In the genomic region with DNA sequence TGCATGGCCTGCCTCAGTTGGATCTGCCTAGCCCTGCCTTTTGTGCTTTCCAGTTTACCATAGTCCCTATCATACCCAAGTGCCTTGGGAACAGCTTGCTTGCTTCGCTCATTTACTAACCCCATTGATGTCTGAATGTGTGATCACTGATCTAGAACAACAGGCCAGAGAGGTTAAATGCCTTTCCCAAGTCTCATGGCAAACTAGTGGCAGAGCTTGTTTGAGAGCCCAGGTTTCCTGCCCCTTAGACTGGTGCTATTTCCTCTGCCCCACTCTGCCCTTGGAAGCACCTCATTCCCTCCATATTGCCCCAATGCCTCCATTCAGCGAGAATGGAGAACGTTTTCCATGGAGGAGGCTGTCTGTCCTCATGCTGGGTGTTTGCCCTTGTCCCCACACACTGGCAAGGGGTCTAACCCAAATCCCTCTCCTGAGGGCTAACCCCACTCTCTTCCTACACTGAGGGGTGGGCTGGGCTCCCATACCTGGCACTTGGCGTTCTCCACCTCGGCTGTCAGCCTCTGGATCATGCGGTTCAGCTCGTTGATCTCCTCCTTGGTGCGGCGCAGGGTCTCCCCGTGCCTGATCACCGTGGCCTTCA, we compare ENCODE assay signal across 35 cellular contexts. TPM values are rescaled to one million over a fixed set of nuclear protein-coding genes. Genes with fewer than 3 reads are reported as not detected.
DNase-seq lines count a peak whose midpoint lies in the region; ATAC-seq, FAIRE-seq and TF ChIP-seq lines count a peak whose summit lies in the region.
"Had no signal": no experiment of that assay in that cellular context is flagged by ENCODE, and none has a peak within 500 bp of the region (broad histone marks: within the 10 kb centered on the region; RNA-seq: fewer than 3 reads in every experiment).

No MANE protein-coding gene starts in this region.

- DNase-seq in T-helper 1 cell (no peak), A549 (ENCODE audit: low read depth in 1 of 2, low spot score in 1 of 2) (peak; percentile 43 to 79), RWPE1 (ENCODE audit: low spot score) (no peak), kidney tubule cell (ENCODE audit: low spot score) (peak; percentile 91), tibial nerve (ENCODE audit: low spot score in 2 of 2) (no peak)
- no peak for DNase-seq in effector memory CD8-positive, alpha-beta T cell
- DNase-seq: activated CD4-positive, CD25-positive, alpha-beta regulatory T cell treated with anti-CD3 and anti-CD28 coated beads, Interleukin-2, amount 50 U/mL, for 72 hours; activated naive CD4-positive, alpha-beta T cell treated with Interleukin-2 at 50 U/mL for 16 hours; activated T-cell treated with anti-CD3 and anti-CD28 coated beads, Interleukin-2, amount 50 U/mL, for 4 hours; amniotic stem cell; cerebellar nuclear complex; dermis blood vessel endothelial cell; esophagus squamous epithelium; foreskin keratinocyte; heart left ventricle; islet precursor cell; mucosa of descending colon; MV-4-11; natural killer cell; NCI-H146; NCI-H345; stimulated activated naive CD4-positive, alpha-beta T cell; T-helper 17 cell had no signal

- no peak overlapping the region for H3K4me3 ChIP-seq in A549
- no peak overlapping the region for H3K4me3 ChIP-seq in tibial nerve
- H3K4me3 ChIP-seq: esophagus squamous epithelium, heart left ventricle, lung, mucosa of descending colon, SK-N-MC, skin epidermis had no signal

- TF ChIP-seq EP300 in A549 (IDR thresholded peaks at IDR 0.05) (no peak), tibial nerve (IDR thresholded peaks at IDR 0.05) (no peak)

- H3K9me3 Mint-ChIP-seq in T-helper 1 cell treated with Interleukin-12 subunit alpha and Interleukin-12 subunit beta and Interleukin-4 antibody, amounts not matched to agents 30 μg/mL and 1 μg/mL, for 36 hours = no peaks in the 10 kb centered on the region
- H3K9me3 Mint-ChIP-seq in effector memory CD8-positive, alpha-beta T cell = no peaks in the 10 kb centered on the region
- H3K9me3 Mint-ChIP-seq: activated T-cell treated with anti-CD3 and anti-CD28 coated beads, Interleukin-2, amount 50 U/mL, for 4 hours; natural killer cell had no signal

- no peak for TF ChIP-seq RAD21 in A549 (conservative IDR thresholded peaks at IDR 0.05 in 1 of 2, IDR thresholded peaks at IDR 0.05 in 1 of 2)

- peaks cover 44% of the 10 kb centered on the region for H3K4me1 Mint-ChIP-seq in T-helper 1 cell treated with Interleukin-12 subunit alpha and Interleukin-12 subunit beta and Interleukin-4 antibody, amounts not matched to agents 30 μg/mL and 1 μg/mL, for 36 hours (ENCODE audit: low read depth)
- peaks cover 3 to 8% of the 10 kb centered on the region in 2 donors for H3K4me1 Mint-ChIP-seq in effector memory CD8-positive, alpha-beta T cell (ENCODE audit: low read depth in 2 of 2)

- ATAC-seq in A549 = peak in 1 of 2 experiments; percentile 0; a peak in 3 of 6 replicates
- no peak for ATAC-seq in effector memory CD8-positive, alpha-beta T cell (replicated peaks)
- no peak for ATAC-seq in HG02588 (IDR thresholded peaks at IDR 0.05; ENCODE audit: unreplicated experiment)
- ATAC-seq: activated T-cell treated with anti-CD3 and anti-CD28 coated beads, Interleukin-2, amount 50 U/mL, for 4 hours; foreskin keratinocyte; heart left ventricle; mucosa of descending colon; natural killer cell; T-helper 17 cell had no signal

- TF ChIP-seq CTCF in A549 (IDR thresholded peaks at IDR 0.05) (no peak), RWPE1 (conservative IDR thresholded peaks at IDR 0.05; ENCODE audit: low read depth) (no peak), tibial nerve (IDR thresholded peaks at IDR 0.05) (no peak)

- H3K4me3 Mint-ChIP-seq in T-helper 1 cell treated with Interleukin-12 subunit alpha and Interleukin-12 subunit beta and Interleukin-4 antibody, amounts not matched to agents 30 μg/mL and 1 μg/mL, for 36 hours = peak overlapping the region; percentile 13
- H3K4me3 Mint-ChIP-seq in effector memory CD8-positive, alpha-beta T cell = no peak overlapping the region
- H3K4me3 Mint-ChIP-seq: activated T-cell treated with anti-CD3 and anti-CD28 coated beads, Interleukin-2, amount 50 U/mL, for 4 hours; brain; natural killer cell; T-helper 17 cell had no signal

- peaks cover 83% of the 10 kb centered on the region for H3K4me1 ChIP-seq in A549
- peaks cover 0 to 7% (median 0%) of the 10 kb centered on the region in 4 donors for H3K4me1 ChIP-seq in tibial nerve
- H3K4me1 ChIP-seq: Caco-2, foreskin keratinocyte had no signal

- H3K27me3 ChIP-seq in tibial nerve = peaks cover 0 to 56% of the 10 kb centered on the region in 2 donors

- H3K4me2 ChIP-seq in A549 = no peak overlapping the region

- peak overlapping the region; percentile 69 to 97 for H3K27ac ChIP-seq in A549
- H3K27ac ChIP-seq in RWPE1 = peak overlapping the region; percentile 57
- H3K27ac ChIP-seq in tibial nerve = no peak overlapping the region
- H3K27ac ChIP-seq: 22Rv1, esophagus squamous epithelium, foreskin keratinocyte, heart left ventricle, SK-N-MC, skin epidermis had no signal

- FAIRE-seq in A549 (lab: Jason Lieb, UNC) = peak; percentile 70

- no peaks in the 10 kb centered on the region for H3K36me3 ChIP-seq in tibial nerve
- H3K36me3 ChIP-seq: esophagus squamous epithelium, heart left ventricle had no signal

- TF ChIP-seq POLR2A in A549 (IDR thresholded peaks at IDR 0.05; ENCODE audit: low read length) (no peak; the same call in 1 of the 2 replicates), tibial nerve (IDR thresholded peaks at IDR 0.05) (no peak)

- 76% methylated on average over 11 of the region's 11 CpGs for WGBS in A549 (ENCODE audit: missing lambda C conversion rate)
- WGBS in tibial nerve, 2 donors = 92% methylated on average over 11 of the region's 11 CpGs

- H3K9me3 ChIP-seq in A549 (no peaks in the 10 kb centered on the region), tibial nerve (no peaks in the 10 kb centered on the region)
- H3K9me3 ChIP-seq: Caco-2, esophagus squamous epithelium, heart left ventricle, mucosa of descending colon had no signal

- POLR2A ChIA-PET in A549 (lab: Yijun Ruan, JAX) = interaction anchor here (1.1 to 18.5 kb wide), 9 partner anchors 9 to 627 kb away, joined by 3 to 383 read pairs (median 6); a partner anchor contains a TSS
- POLR2A ChIA-PET in RWPE1 (lab: Yijun Ruan, JAX; ENCODE audit: low non-redundant PET) = no interaction called here

- H3K36me3 Mint-ChIP-seq in T-helper 1 cell treated with Interleukin-12 subunit alpha and Interleukin-12 subunit beta and Interleukin-4 antibody, amounts not matched to agents 30 μg/mL and 1 μg/mL, for 36 hours (ENCODE audit: low read depth) = peaks cover 56% of the 10 kb centered on the region
- no peaks in the 10 kb centered on the region for H3K36me3 Mint-ChIP-seq in effector memory CD8-positive, alpha-beta T cell (ENCODE audit: insufficient read depth)
- H3K36me3 Mint-ChIP-seq: brain, natural killer cell had no signal

- peak overlapping the region; percentile 64 for H3K27ac Mint-ChIP-seq in T-helper 1 cell treated with Interleukin-12 subunit alpha and Interleukin-12 subunit beta and Interleukin-4 antibody, amounts not matched to agents 30 μg/mL and 1 μg/mL, for 36 hours
- H3K27ac Mint-ChIP-seq in effector memory CD8-positive, alpha-beta T cell = no peak overlapping the region
- H3K27ac Mint-ChIP-seq: brain, natural killer cell had no signal

- CTCF ChIA-PET in A549 (lab: Yijun Ruan, JAX) = interaction anchor here (0.6 to 14.8 kb wide), 32 partner anchors 8 to 627 kb away, joined by 3 to 321 read pairs (median 8); a partner anchor contains a TSS
- CTCF ChIA-PET in RWPE1 (lab: Yijun Ruan, JAX) = interaction anchor here (0.5 to 1.3 kb wide), 5 partner anchors 23 to 221 kb away, joined by 3 to 4 read pairs (median 3); no protein-coding TSS in a partner anchor

- H3K27me3 Mint-ChIP-seq in T-helper 1 cell treated with Interleukin-12 subunit alpha and Interleukin-12 subunit beta and Interleukin-4 antibody, amounts not matched to agents 30 μg/mL and 1 μg/mL, for 36 hours (ENCODE audit: low read depth) = peaks cover 38% of the 10 kb centered on the region
- peaks cover 43 to 81% of the 10 kb centered on the region in 2 donors for H3K27me3 Mint-ChIP-seq in effector memory CD8-positive, alpha-beta T cell

TF ChIP-seq in A549, 52 proteins besides CTCF, POLR2A, EP300 and RAD21 (continues in another document):
- TF ChIP-seq JUNB (IDR thresholded peaks at IDR 0.05) (no peak), CBX8 (IDR thresholded peaks at IDR 0.05) (no peak), RNF2 (IDR thresholded peaks at IDR 0.05; ENCODE audit: borderline replicate concordance, low read depth) (no peak), HOXB5 (CRISPR knock-in tag; IDR thresholded peaks at IDR 0.05) (no peak), CHD4 (IDR thresholded peaks at IDR 0.05; ENCODE audit: borderline replicate concordance) (no peak), CHD2 (IDR thresholded peaks at IDR 0.05; ENCODE audit: low read length, partially characterized antibody) (no peak), BHLHE40 (IDR thresholded peaks at IDR 0.05; ENCODE audit: low read depth, low read length) (no peak), TFCP2L1 (CRISPR knock-in tag; IDR thresholded peaks at IDR 0.05) (peak; percentile 67; the same call in 1 of the 2 replicates)
- TF ChIP-seq, protein P1, sequence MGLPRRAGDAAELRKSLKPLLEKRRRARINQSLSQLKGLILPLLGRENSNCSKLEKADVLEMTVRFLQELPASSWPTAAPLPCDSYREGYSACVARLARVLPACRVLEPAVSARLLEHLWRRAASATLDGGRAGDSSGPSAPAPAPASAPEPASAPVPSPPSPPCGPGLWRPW (IDR thresholded peaks at IDR 0.05) = no peak

RNA-seq across cellular contexts. Expression of a gene that starts 19.8 kb away (rescaled TPM):
- 2,033 and 2,623 TPM in 2 replicates for polyA plus RNA-seq in A549 (2011; rRNA removed)
- 5,680 and 6,103 TPM in 2 replicates for polyA plus RNA-seq in A549 (2012; cell fraction: cytosol; rRNA removed)
- 6,979 and 9,418 TPM in 2 replicates for polyA plus RNA-seq in A549 (2012; cell fraction: nucleus; rRNA removed)
- polyA plus RNA-seq in A549 (2017; fragmentation: RNase III; extraction: RNeasy Plus Mini Kit Qiagen cat#74134 plus additional on column Dnase treatment) = 3,055 to 3,652 TPM (median 3,189 TPM) in 3 replicates
- 2,472 and 2,922 TPM in 2 replicates for polyA minus RNA-seq in A549 (2011; rRNA and poly(A)+ RNA removed)
- 10 to 100 TPM in 1 of 4 donors, 1 to 10 TPM in 3; 2.5 to 33.9 (median 6.3) TPM for total RNA-seq in tibial nerve
- total RNA-seq: temporal lobe had no signal

RNA-seq across cellular contexts. Expression of a gene that starts 21.6 kb away (rescaled TPM):
- polyA plus RNA-seq in A549 (2011; rRNA removed) (23.5 and 43.0 TPM in 2 replicates), A549 (2017; fragmentation: RNase III; extraction: RNeasy Plus Mini Kit Qiagen cat#74134 plus additional on column Dnase treatment) (331 to 441 TPM (median 378 TPM) in 3 replicates)
- 10.6 and 13.1 TPM in 2 replicates for polyA plus RNA-seq in A549 (2012; cell fraction: cytosol; rRNA removed)
- 73.1 and 148 TPM in 2 replicates for polyA plus RNA-seq in A549 (2012; cell fraction: nucleus; rRNA removed)
- polyA minus RNA-seq in A549 (2011; rRNA and poly(A)+ RNA removed) = 4.4 and 5.3 TPM in 2 replicates
- total RNA-seq in tibial nerve = not detected
- total RNA-seq: activated T-cell treated with anti-CD3 and anti-CD28 coated beads, Interleukin-2, amount 50 U/mL, for 4 hours; Caco-2; dermis blood vessel endothelial cell; esophagus squamous epithelium; heart left ventricle; urinary bladder had no signal
- polyA plus RNA-seq: CD14-positive monocyte, heart left ventricle had no signal

RNA-seq across cellular contexts. Expression of a gene that starts 38.5 kb away (rescaled TPM):
- 1,799 and 1,935 TPM in 2 replicates for polyA plus RNA-seq in A549 (2011; rRNA removed)
- polyA plus RNA-seq in A549 (2012; cell fraction: cytosol; rRNA removed) = 4,307 and 4,853 TPM in 2 replicates
- 4,173 and 4,472 TPM in 2 replicates for polyA plus RNA-seq in A549 (2012; cell fraction: nucleus; rRNA removed)
- 3,419 to 3,643 TPM (median 3,445 TPM) in 3 replicates for polyA plus RNA-seq in A549 (2017; fragmentation: RNase III; extraction: RNeasy Plus Mini Kit Qiagen cat#74134 plus additional on column Dnase treatment)
- polyA minus RNA-seq in A549 (2011; rRNA and poly(A)+ RNA removed) = 632 and 835 TPM in 2 replicates
- total RNA-seq in tibial nerve = not detected
- total RNA-seq: dermis blood vessel endothelial cell, esophagus squamous epithelium, foreskin keratinocyte, heart left ventricle, mucosa of descending colon, omental fat pad, T-helper 17 cell, temporal lobe, urinary bladder had no signal
- polyA plus RNA-seq: CD14-positive monocyte, heart left ventricle, urinary bladder had no signal

Comparison
In these comparisons a context has a peak if more than half of its experiments do, and no peak if none do; other contexts are left out.
1. DNase-seq: peak in A549 (2 of 2) and kidney tubule cell (single experiment); none in T-helper 1 cell (0 of 5), RWPE1 (single experiment), effector memory CD8-positive, alpha-beta T cell (0 of 3) and tibial nerve (0 of 2).
2. H3K27ac ChIP-seq: peak in A549 (2 of 2) and RWPE1 (single experiment); none in tibial nerve (0 of 4).